Comparison of ENCODE assay signal across 22 cellular contexts in genomic region chr5:143322931-143323330, GRCh38.
A peak's percentile ranks its signal among the peaks of the same experiment; 100 is the strongest.
DNase-seq lines count a peak whose midpoint lies in the region; ATAC-seq, FAIRE-seq and TF ChIP-seq lines count a peak whose summit lies in the region.
"Had no signal": no experiment of that assay in that cellular context is flagged by ENCODE, and none has a peak within 500 bp of the region (broad histone marks: within the 10 kb centered on the region; RNA-seq: fewer than 3 reads in every experiment).

No MANE protein-coding gene starts in this region.

- H3K14ac ChIP-seq in mesenchymal stem cell (ENCODE audit: low read length in 2 of 2), result no peak overlapping the region

- H2BK120ac ChIP-seq in mesenchymal stem cell (ENCODE audit: low read depth, low read length), result no peak overlapping the region

- no peak overlapping the region for H3K18ac ChIP-seq in mesenchymal stem cell (ENCODE audit: low read depth in 1 of 2, low read length in 2 of 2)

- H3K4ac ChIP-seq in mesenchymal stem cell (ENCODE audit: low read depth in 1 of 2, low read length in 2 of 2), result no peak overlapping the region

- H2AFZ ChIP-seq in astrocyte (ENCODE audit: low read depth, low read length) (no peak overlapping the region), mesenchymal stem cell (ENCODE audit: low read depth, low read length) (no peak overlapping the region)

- H3K9me3 ChIP-seq in astrocyte (ENCODE audit: insufficient read depth, low read depth, low read length) (no peaks in the 10 kb centered on the region), mesenchymal stem cell (ENCODE audit: control insufficient read depth, low read length) (no peaks in the 10 kb centered on the region), kidney (ENCODE audit: control insufficient read depth in 1 of 2, low read length in 2 of 2) (no peaks in the 10 kb centered on the region)
- H3K9me3 ChIP-seq: HAP-1, left lung, mucosa of descending colon had no signal

- no peak overlapping the region for H3K4me3 Mint-ChIP-seq in astrocyte (ENCODE audit: unreplicated experiment)
- no peak overlapping the region for H3K4me3 Mint-ChIP-seq in activated CD4-positive, alpha-beta T cell treated with anti-CD3 and anti-CD28 coated beads for 36 hours
- H3K4me3 Mint-ChIP-seq: T-helper 2 cell treated with Interferon-gamma antibody and Interleukin-4, amounts not matched to agents 5 μg/mL and 100 μg/mL, for 36 hours had no signal

- H3K79me2 ChIP-seq in astrocyte (ENCODE audit: insufficient read depth, low read length), result peaks cover 84% of the 10 kb centered on the region

- peaks cover 13% of the 10 kb centered on the region for H3K4me1 Mint-ChIP-seq in astrocyte (ENCODE audit: low read depth, unreplicated experiment)
- peaks cover 66% of the 10 kb centered on the region for H3K4me1 Mint-ChIP-seq in activated CD4-positive, alpha-beta T cell treated with anti-CD3 and anti-CD28 coated beads for 36 hours

- H3K4me3 ChIP-seq in astrocyte (ENCODE audit: insufficient read depth, low read depth, low read length) (no peak overlapping the region), mesenchymal stem cell (ENCODE audit: insufficient read depth in 1 of 2, low read depth in 1 of 2, low read length in 2 of 2) (no peak overlapping the region), kidney (ENCODE audit: low read length in 2 of 2) (no peak overlapping the region)
- H3K4me3 ChIP-seq: HAP-1, left lung, mucosa of descending colon, stomach had no signal

- no peak overlapping the region for H4K8ac ChIP-seq in mesenchymal stem cell (ENCODE audit: low read length)

- ATAC-seq in activated CD4-positive, alpha-beta T cell treated with anti-CD3 and anti-CD28 coated beads for 36 hours, result no peak
- ATAC-seq: left lung, mucosa of descending colon had no signal

- POLR2A ChIA-PET in HEK293T (lab: Yijun Ruan, JAX), result no interaction called here
- POLR2A ChIA-PET in activated CD4-positive, alpha-beta T cell treated with anti-CD3 and anti-CD28 coated beads for 36 hours (lab: Charles Lee), result no interaction called here

- no peaks in the 10 kb centered on the region for H3K36me3 ChIP-seq in astrocyte (ENCODE audit: insufficient read depth, low read length)
- peaks cover 6 to 7% of the 10 kb centered on the region in 2 experiments for H3K36me3 ChIP-seq in mesenchymal stem cell (ENCODE audit: control insufficient read depth in 1 of 2, insufficient read depth in 2 of 2, low read depth in 1 of 2, low read length in 2 of 2)
- no peaks in the 10 kb centered on the region for H3K36me3 ChIP-seq in kidney (ENCODE audit: control insufficient read depth in 1 of 2, insufficient read depth in 2 of 2, low read length in 2 of 2)
- H3K36me3 ChIP-seq: HAP-1, left lung, stomach had no signal

- 100% methylated on average over 2 of the region's 3 CpGs for WGBS in mesenchymal stem cell

- no peak overlapping the region for H2BK5ac ChIP-seq in mesenchymal stem cell (ENCODE audit: low read depth, low read length, poor library complexity, severe bottlenecking)

- peaks cover 6% of the 10 kb centered on the region for H3K36me3 Mint-ChIP-seq in astrocyte (ENCODE audit: low read depth, unreplicated experiment)
- H3K36me3 Mint-ChIP-seq in activated CD4-positive, alpha-beta T cell treated with anti-CD3 and anti-CD28 coated beads for 36 hours (ENCODE audit: low read depth), result peaks cover 29% of the 10 kb centered on the region

- TF ChIP-seq POLR2A in GM12891 (IDR thresholded peaks at IDR 0.05; ENCODE audit: low read depth, low read length), result no peak

- peaks cover 11% of the 10 kb centered on the region for H4K20me1 ChIP-seq in astrocyte (ENCODE audit: insufficient read depth, low read length)

- TF ChIP-seq CTCF in astrocyte (IDR thresholded peaks at IDR 0.05; ENCODE audit: insufficient read depth, low read depth, low read length), result no peak
- TF ChIP-seq CTCF in kidney (IDR thresholded peaks at IDR 0.05; ENCODE audit: borderline replicate concordance, extremely low read depth, insufficient read depth), result no peak

- intact Hi-C loops in activated CD4-positive, alpha-beta T cell treated with anti-CD3 and anti-CD28 coated beads for 36 hours (cut with DNase I, micrococcal nuclease), result no loop called here
- intact Hi-C loops in kidney (cut with DNase I), result no loop called here

- no peak overlapping the region for H3K23ac ChIP-seq in mesenchymal stem cell (ENCODE audit: low read length in 2 of 2)

- H3K9ac ChIP-seq in astrocyte (ENCODE audit: low read length) (no peak overlapping the region), mesenchymal stem cell (ENCODE audit: low read length) (peak overlapping the region; percentile 66), kidney (ENCODE audit: low read length in 2 of 2) (no peak overlapping the region)

- FAIRE-seq in GM12891 (lab: Jason Lieb, UNC) (no peak), astrocyte (lab: Jason Lieb, UNC) (no peak), kidney (lab: Jason Lieb, UNC) (no peak)
- FAIRE-seq: frontal cortex, urothelium cell line had no signal

- no peak overlapping the region for H3K27ac ChIP-seq in astrocyte (ENCODE audit: low read depth, low read length)
- peak overlapping the region; percentile 47 for H3K27ac ChIP-seq in mesenchymal stem cell (ENCODE audit: low read length, poor library complexity, severe bottlenecking)
- H3K27ac ChIP-seq in kidney (ENCODE audit: low read depth in 2 of 2, low read length in 2 of 2), result no peak overlapping the region
- H3K27ac ChIP-seq: HL-60 had no signal

- H3K79me1 ChIP-seq in mesenchymal stem cell (replicated peaks; ENCODE audit: low read length, poor library complexity, severe bottlenecking), result peaks cover 27% of the 10 kb centered on the region

- H3K4me2 ChIP-seq in astrocyte (ENCODE audit: low read length), result no peak overlapping the region
- H3K4me2 ChIP-seq in mesenchymal stem cell (ENCODE audit: low read length, poor library complexity, severe bottlenecking), result peak overlapping the region; percentile 53

- H3K27ac Mint-ChIP-seq in astrocyte (ENCODE audit: unreplicated experiment), result no peak overlapping the region
- no peak overlapping the region for H3K27ac Mint-ChIP-seq in activated CD4-positive, alpha-beta T cell treated with anti-CD3 and anti-CD28 coated beads for 36 hours
- H3K27ac Mint-ChIP-seq: T-helper 2 cell treated with Interferon-gamma antibody and Interleukin-4, amounts not matched to agents 5 μg/mL and 100 μg/mL, for 36 hours had no signal

- no peaks in the 10 kb centered on the region for H3K27me3 ChIP-seq in astrocyte (ENCODE audit: insufficient read depth, low read length)
- H3K27me3 ChIP-seq in mesenchymal stem cell (ENCODE audit: control insufficient read depth in 1 of 2, insufficient read depth in 1 of 2, low read length in 2 of 2), result no peaks in the 10 kb centered on the region
- H3K27me3 ChIP-seq: left lung, stomach had no signal

- no peak overlapping the region for H2BK12ac ChIP-seq in mesenchymal stem cell (ENCODE audit: low read length in 2 of 2)

- DNase-seq in AG20443 (ENCODE audit: low spot score) (peak; percentile 14), GM12891 (ENCODE audit: insufficient read length, low spot score) (no peak), astrocyte (ENCODE audit: low read depth) (peak; percentile 61), mesenchymal stem cell (no peak), NCI-H2081 (lab: John Stamatoyannopoulos, UW) (no peak), HEK293T (ENCODE audit: extremely low spot score) (no peak), kidney (no peak)
- no peak for DNase-seq in activated CD4-positive, alpha-beta T cell treated with anti-CD3 and anti-CD28 coated beads for 36 hours
- DNase-seq: activated CD4-positive, CD25-positive, alpha-beta regulatory T cell; Calu3; cortex of kidney; left lung; mucosa of descending colon; NCI-H2029; NCI-H524 treated with DMSO at 0.1 percent for 48 hours; SIG-M5; stomach had no signal

- H3K4me1 ChIP-seq in astrocyte (ENCODE audit: insufficient read depth, low read length) (peaks cover 3% of the 10 kb centered on the region), mesenchymal stem cell (ENCODE audit: control insufficient read depth, insufficient read depth, low read depth, low read length) (peaks cover 3% of the 10 kb centered on the region), kidney (ENCODE audit: control insufficient read depth in 1 of 2, insufficient read depth in 1 of 2, low read depth in 1 of 2, low read length in 2 of 2) (no peaks in the 10 kb centered on the region)
- H3K4me1 ChIP-seq: HAP-1 had no signal

- H2BK15ac ChIP-seq in mesenchymal stem cell (ENCODE audit: low read depth, poor library complexity, severe bottlenecking), result no peak overlapping the region

- no peaks in the 10 kb centered on the region for H3K27me3 Mint-ChIP-seq in astrocyte (ENCODE audit: low read depth, unreplicated experiment)
- no peaks in the 10 kb centered on the region for H3K27me3 Mint-ChIP-seq in activated CD4-positive, alpha-beta T cell treated with anti-CD3 and anti-CD28 coated beads for 36 hours

- CTCF ChIA-PET in HEK293T (lab: Yijun Ruan, JAX), result no interaction called here
- CTCF ChIA-PET in activated CD4-positive, alpha-beta T cell treated with anti-CD3 and anti-CD28 coated beads for 36 hours (lab: Charles Lee), result no interaction called here

- H3K9me3 Mint-ChIP-seq in astrocyte (ENCODE audit: unreplicated experiment), result no peaks in the 10 kb centered on the region
- peaks cover 8% of the 10 kb centered on the region for H3K9me3 Mint-ChIP-seq in activated CD4-positive, alpha-beta T cell treated with anti-CD3 and anti-CD28 coated beads for 36 hours (ENCODE audit: low read depth)

- no peak overlapping the region for H4K91ac ChIP-seq in mesenchymal stem cell (ENCODE audit: low read length)

- no peak overlapping the region for H2AK5ac ChIP-seq in mesenchymal stem cell (ENCODE audit: low read length, severe bottlenecking)

TF ChIP-seq in GM12891, 5 proteins besides CTCF, POLR2A, EP300 and RAD21:
- TF ChIP-seq SPI1 (IDR thresholded peaks at IDR 0.05; ENCODE audit: low read depth, low read length), result 0 out of 2 replicates have a peak, but pooled peaks have one; percentile 7
- no peak for TF ChIP-seq PAX5 (IDR thresholded peaks at IDR 0.05; ENCODE audit: insufficient read depth, low read length, severe bottlenecking)

TF ChIP-seq in HEK293T, 16 proteins besides CTCF, POLR2A, EP300 and RAD21:
- TF ChIP-seq FOXK2 (IDR thresholded peaks at IDR 0.05) (no peak), LEF1 (IDR thresholded peaks at IDR 0.05; ENCODE audit: borderline replicate concordance) (no peak), FOXA1 (IDR thresholded peaks at IDR 0.05) (no peak), FOXM1 (IDR thresholded peaks at IDR 0.05; ENCODE audit: borderline replicate concordance) (no peak), TARDBP (IDR thresholded peaks at IDR 0.05) (no peak)

Comparison
In these comparisons a context has a peak if more than half of its experiments do, and no peak if none do; other contexts are left out.
1. DNase-seq: peak in AG20443 (single experiment) and astrocyte (single experiment); none in GM12891 (single experiment), mesenchymal stem cell (single experiment), NCI-H2081 (0 of 2), HEK293T (single experiment), activated CD4-positive, alpha-beta T cell treated with anti-CD3 and anti-CD28 coated beads for 36 hours (single experiment) and kidney (single experiment).